In the genomic region with DNA sequence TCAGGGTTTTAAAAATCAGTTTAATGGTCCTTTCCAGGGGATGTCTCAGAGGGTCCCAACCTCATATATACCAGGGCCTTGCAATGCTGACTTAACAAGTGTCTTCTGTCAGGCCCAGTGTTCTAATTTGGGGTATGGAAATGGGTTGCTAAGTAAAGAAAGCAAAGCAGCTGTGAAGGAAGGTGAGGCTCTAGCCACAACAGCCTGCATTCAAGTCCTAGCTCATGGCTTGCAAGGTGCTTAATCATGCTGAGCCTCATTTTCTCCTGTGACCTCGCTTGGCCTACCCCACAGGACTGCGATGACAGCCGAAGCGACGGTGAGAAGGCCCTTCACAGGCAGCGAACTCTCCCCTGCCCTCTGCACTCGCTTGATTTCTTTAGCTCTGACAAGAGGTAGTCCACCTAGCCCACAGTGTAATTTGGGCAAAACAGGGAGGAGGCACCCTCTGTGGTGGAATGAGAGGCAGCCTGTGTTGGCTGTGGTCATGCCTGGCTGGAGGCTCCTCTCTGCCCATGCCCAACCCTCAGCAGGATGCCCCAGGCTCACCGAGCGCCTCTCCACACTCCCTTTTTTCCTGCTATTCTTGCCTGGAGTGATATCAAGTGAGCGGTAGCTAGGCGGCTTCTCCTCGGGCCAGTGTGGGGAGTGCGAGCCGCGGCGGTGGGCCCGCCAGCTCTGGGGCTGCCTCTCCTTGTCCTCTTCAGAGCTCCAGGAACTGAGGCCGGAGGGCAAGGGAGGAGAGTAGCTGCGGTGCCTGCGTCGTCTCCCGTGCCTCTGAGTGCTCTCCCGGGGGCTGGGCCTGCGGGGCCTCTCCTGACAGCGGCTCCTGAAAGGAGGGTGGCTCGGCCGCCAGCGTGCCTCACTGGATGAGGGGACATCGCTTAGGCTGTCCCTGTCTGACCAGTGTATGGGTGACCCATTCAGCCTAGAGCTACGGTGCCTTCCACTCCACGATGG, we compare ENCODE assay signal across 14 cellular contexts. TPM values are rescaled to one million over a fixed set of nuclear protein-coding genes. Genes with fewer than 3 reads are reported as not detected.
DNase-seq lines count a peak whose midpoint lies in the region; ATAC-seq, FAIRE-seq and TF ChIP-seq lines count a peak whose summit lies in the region.
"Had no signal": no experiment of that assay in that cellular context is flagged by ENCODE, and none has a peak within 500 bp of the region (broad histone marks: within the 10 kb centered on the region; RNA-seq: fewer than 3 reads in every experiment).

No MANE protein-coding gene starts in this region.

- no peaks in the 10 kb centered on the region for H3K79me2 ChIP-seq in K562 (ENCODE audit: control insufficient read depth, insufficient read depth, low read length)

- H4K20me1 ChIP-seq in K562 (replicated peaks; ENCODE audit: control insufficient read depth, insufficient read depth, low read length) = no peaks in the 10 kb centered on the region

- no peak for TF ChIP-seq CTCF in K562 (IDR thresholded peaks at IDR 0.05 in 2 of 3, conservative IDR thresholded peaks at IDR 0.05 in 1 of 3; ENCODE audit: insufficient read depth in 2 of 3, low read depth in 1 of 3, low read length in 3 of 3)

- no peaks in the 10 kb centered on the region for H3K9me3 ChIP-seq in K562 (replicated peaks; ENCODE audit: control insufficient read depth, insufficient read depth, low read depth, low read length)
- H3K9me3 ChIP-seq: BE2C, colonic mucosa, heart right ventricle had no signal

- ATAC-seq in GM21367 (IDR thresholded peaks at IDR 0.05; ENCODE audit: unreplicated experiment) = peak; percentile 52
- peak; percentile 59 for ATAC-seq in HG03103 (IDR thresholded peaks at IDR 0.05; ENCODE audit: low read depth, unreplicated experiment)
- ATAC-seq in K562 = 0 out of 3 replicates have a peak, but pooled peaks have one; percentile 27

- in situ Hi-C loops in K562 (cut with MboI) = no loop called here

- no peaks in the 10 kb centered on the region for H3K9me1 ChIP-seq in K562 (ENCODE audit: control insufficient read depth, insufficient read depth, low read length)

- CTCF ChIA-PET in K562 (lab: Yijun Ruan, JAX; ENCODE audit: low intra/inter-chr PET ratio) = no interaction called here

- H3K4me1 ChIP-seq in K562 (replicated peaks in 1 of 2; ENCODE audit: control insufficient read depth in 2 of 2, insufficient read depth in 2 of 2, low read length in 2 of 2) = peaks cover 0 to 5% of the 10 kb centered on the region in 2 experiments; a peak in 1 of 5 replicates
- H3K4me1 ChIP-seq: BE2C, colonic mucosa had no signal

- peak; percentile 49 for DNase-seq in GM12891 (ENCODE audit: insufficient read length, low spot score)
- no peak for DNase-seq in K562 (ENCODE audit: extremely low read depth in 1 of 4, low spot score in 3 of 4)
- no peak for DNase-seq in GM03348 (ENCODE audit: low spot score)
- DNase-seq in UCSD-AML1 (lab: John Stamatoyannopoulos, UW; ENCODE audit: unreplicated experiment) = no peak
- no peak for DNase-seq in activated naive CD4-positive, alpha-beta T cell treated with Interleukin-2 at 50 U/mL for 16 hours
- DNase-seq in NCI-H1417 (lab: John Stamatoyannopoulos, UW) = no peak
- DNase-seq: BE2C; colonic mucosa; heart right ventricle; KBM-7; NCI-H510A treated with DMSO at 0.1 percent for 48 hours; stimulated activated CD4-positive, alpha-beta T cell treated with anti-CD3 and anti-CD28 coated beads, Interleukin-2, amount 100 ng/mL, for 24 hours had no signal

- BruUV-seq in K562 (replicated peaks; lab: Mats Ljungman, UMichigan) = no TSS peak

- intact Hi-C loops in K562 (cut with micrococcal nuclease) = loop anchor here (5.0 to 10.0 kb wide), 3 partner anchors 108 to 446 kb away; a partner anchor contains a TSS

- TF ChIP-seq RAD21 in K562 (CRISPR knock-in tag; conservative IDR thresholded peaks at IDR 0.05 in 1 of 2, IDR thresholded peaks at IDR 0.05 in 1 of 2) = no peak

- 35% methylated on average over 21 of the region's 31 CpGs for WGBS in K562 (ENCODE audit: insufficient coverage, low coverage, missing lambda C conversion rate)

- POLR2A ChIA-PET in K562 (lab: Yijun Ruan, JAX) = interaction anchor here (0.6 kb wide), 1 partner anchor 27 kb away, joined by 3 read pairs; no protein-coding TSS in a partner anchor

- TF ChIP-seq EP300 in K562 (IDR thresholded peaks at IDR 0.05; ENCODE audit: low read length) = no peak

- no peak overlapping the region for H3K9ac ChIP-seq in K562 (ENCODE audit: insufficient read depth in 1 of 2, low read depth in 2 of 2, low read length in 2 of 2)

- FAIRE-seq in GM12891 (lab: Jason Lieb, UNC) (peak; percentile 98), K562 (lab: Jason Lieb, UNC) (no peak)

- H3K27ac ChIP-seq in K562 (ENCODE audit: extremely low read depth, low read depth, low read length) = no peak overlapping the region
- H3K27ac ChIP-seq: colonic mucosa, heart right ventricle had no signal

- no peaks in the 10 kb centered on the region; a peak in 1 of 5 replicates for H3K27me3 ChIP-seq in K562 (ENCODE audit: control insufficient read depth in 2 of 2, insufficient read depth in 2 of 2, low read length in 2 of 2)
- H3K27me3 ChIP-seq: colonic mucosa, heart right ventricle had no signal

- H3K4me3 ChIP-seq in K562 = no peak overlapping the region
- H3K4me3 ChIP-seq: colonic mucosa, heart right ventricle had no signal

- no peak for TF ChIP-seq POLR2A in GM12891 (IDR thresholded peaks at IDR 0.05; ENCODE audit: low read depth, low read length)
- no peak for TF ChIP-seq POLR2A in K562 (conservative IDR thresholded peaks at IDR 0.05)

- no peak overlapping the region for H2AFZ ChIP-seq in K562 (ENCODE audit: low read depth, low read length)

- no peak overlapping the region for H3K4me2 ChIP-seq in K562 (ENCODE audit: insufficient read depth, low read length)

- no peaks in the 10 kb centered on the region for H3K36me3 ChIP-seq in K562 (ENCODE audit: control insufficient read depth, insufficient read depth, low read length)
- H3K36me3 ChIP-seq: BE2C, colonic mucosa, heart right ventricle had no signal

TF ChIP-seq in GM12891, 5 proteins besides CTCF, POLR2A, EP300 and RAD21:
- TF ChIP-seq POU2F2 (IDR thresholded peaks at IDR 0.05; ENCODE audit: low read depth, low read length) (peak; percentile 88), POLR2AphosphoS5 (IDR thresholded peaks at IDR 0.05; ENCODE audit: low read depth, low read length) (no peak), PAX5 (IDR thresholded peaks at IDR 0.05; ENCODE audit: insufficient read depth, low read length, severe bottlenecking) (no peak)

TF ChIP-seq in K562, 482 proteins besides CTCF, POLR2A, EP300 and RAD21:
- TF ChIP-seq, protein P1, sequence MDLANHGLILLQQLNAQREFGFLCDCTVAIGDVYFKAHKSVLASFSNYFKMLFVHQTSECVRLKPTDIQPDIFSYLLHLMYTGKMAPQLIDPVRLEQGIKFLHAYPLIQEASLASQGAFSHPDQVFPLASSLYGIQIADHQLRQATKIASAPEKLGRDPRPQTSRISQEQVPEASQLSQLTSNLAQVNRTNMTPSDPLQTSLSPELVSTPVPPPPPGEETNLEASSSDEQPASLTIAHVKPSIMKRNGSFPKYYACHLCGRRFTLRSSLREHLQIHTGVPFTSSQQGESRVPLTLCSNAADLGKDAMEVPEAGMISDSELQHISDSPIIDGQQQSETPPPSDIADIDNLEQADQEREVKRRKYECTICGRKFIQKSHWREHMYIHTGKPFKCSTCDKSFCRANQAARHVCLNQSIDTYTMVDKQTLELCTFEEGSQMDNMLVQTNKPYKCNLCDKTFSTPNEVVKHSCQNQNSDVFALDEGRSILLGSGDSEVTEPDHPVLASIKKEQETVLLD (IDR thresholded peaks at IDR 0.05) = no peak
- no peak for TF ChIP-seq TEAD1 (CRISPR knock-in tag; IDR thresholded peaks at IDR 0.05)

RNA-seq across cellular contexts. Expression of a gene that starts 29.2 kb away (rescaled TPM):
- 2.4 TPM for polyA plus RNA-seq in GM12891 (2012; ENCODE audit: low read depth, missing spikeins)
- total RNA-seq in K562 (2011; cell fraction: chromatin; rRNA removed; ENCODE audit: low replicate concordance) = not detected in 2 replicates
- total RNA-seq in K562 (2011; cell fraction: nucleolus; rRNA removed) = not detected in 2 replicates
- not detected in 2 replicates for total RNA-seq in K562 (2011; cell fraction: nucleoplasm; rRNA removed)
- total RNA-seq in K562 (2014; rRNA removed) (not detected in 2 replicates), K562 (2014; rRNA removed; fragmentation: Illumina TruSeq; extraction: Trizol) (0.04 TPM in 1 of 2 replicates, not detected in the other), K562 (2015; rRNA removed; fragmentation: Illumina TruSeq; extraction: Trizol) (not detected in 2 replicates), K562 (2021) (not detected in 2 replicates)
- polyA plus RNA-seq in K562 (2011; rRNA removed) (not detected in 2 replicates), K562 (2014; fragmentation: Illumina TruSeq; extraction: Trizol) (not detected in 2 replicates), K562 (2014; fragmentation: Nextera tagmentation; extraction: Ambion mirVana) (not detected), K562 (2014; rRNA removed) (not detected in 2 replicates)
- polyA plus RNA-seq in K562 (2011; cell fraction: cytosol; rRNA removed) = not detected in 2 replicates
- polyA plus RNA-seq in K562 (2011; cell fraction: nucleus; rRNA removed) = not detected in 2 replicates
- polyA plus RNA-seq in K562 (2012) = 0.03 TPM in 1 of 2 replicates, not detected in the other
- polyA minus RNA-seq in K562 (2011; rRNA and poly(A)+ RNA removed) = not detected in 2 replicates
- not detected in 2 replicates for polyA minus RNA-seq in K562 (2011; cell fraction: cytosol; rRNA and poly(A)+ RNA removed)
- polyA minus RNA-seq in K562 (2011; cell fraction: nucleus; rRNA and poly(A)+ RNA removed) = not detected in 2 replicates
- polyA plus RNA-seq: heart right ventricle had no signal
